ENCODE assay signal across 12 cellular contexts in genomic region chr10:71269301-71270288, GRCh38. TPM values are rescaled to one million over a fixed set of nuclear protein-coding genes. Genes with fewer than 3 reads are reported as not detected.
DNase-seq lines count a peak whose midpoint lies in the region; ATAC-seq and TF ChIP-seq lines count a peak whose summit lies in the region.
"Had no signal": no experiment of that assay in that cellular context is flagged by ENCODE, and none has a peak within 500 bp of the region (broad histone marks: within the 10 kb centered on the region; RNA-seq: fewer than 3 reads in every experiment).

No MANE protein-coding gene starts in this region.

- no peaks in the 10 kb centered on the region for H3K4me1 Mint-ChIP-seq in activated CD4-positive, alpha-beta T cell treated with anti-CD3 and anti-CD28 coated beads for 36 hours
- H3K4me1 Mint-ChIP-seq: activated naive CD8-positive, alpha-beta T cell treated with anti-CD3 and anti-CD28 coated beads, Interleukin-2, amount 50 U/mL, for 24 hours had no signal

- intact Hi-C loops in activated CD4-positive, alpha-beta T cell treated with anti-CD3 and anti-CD28 coated beads for 36 hours (cut with DNase I, micrococcal nuclease) = no loop called here

- peaks cover 37% of the 10 kb centered on the region for H3K4me1 ChIP-seq in mucosa of stomach (ENCODE audit: control insufficient read depth, insufficient read depth, low read length)
- H3K4me1 ChIP-seq: parathyroid adenoma had no signal

- in situ Hi-C loops in G401 (cut with HindIII; ENCODE audit: low sequenced_read_pairs) = no loop called here

- DNase-seq in G401 (ENCODE audit: low spot score) (peak; percentile 62), RPMI7951 (ENCODE audit: low read depth) (peak; percentile 26), fibroblast of pulmonary artery (ENCODE audit: low read depth) (peak; percentile 72), NOMO-1 treated with dmso at 0.1 percent for 144 hours (lab: John Stamatoyannopoulos, UW; ENCODE audit: unreplicated experiment) (no peak), DMS79 (lab: John Stamatoyannopoulos, UW) (no peak)
- DNase-seq in activated CD4-positive, alpha-beta T cell treated with anti-CD3 and anti-CD28 coated beads for 36 hours = no peak
- no peak for DNase-seq in activated naive CD4-positive, alpha-beta T cell treated with anti-CD3 and anti-CD28 coated beads, Interleukin-2, amount 50 U/mL, for 16 hours

- no peaks in the 10 kb centered on the region for H3K9me3 Mint-ChIP-seq in activated CD4-positive, alpha-beta T cell treated with anti-CD3 and anti-CD28 coated beads for 36 hours (ENCODE audit: low read depth)
- H3K9me3 Mint-ChIP-seq: activated naive CD8-positive, alpha-beta T cell treated with anti-CD3 and anti-CD28 coated beads, Interleukin-2, amount 50 U/mL, for 24 hours had no signal

- peak overlapping the region; percentile 2 for H3K9ac ChIP-seq in mucosa of stomach (ENCODE audit: low read length)
- H3K9ac ChIP-seq: parathyroid adenoma had no signal

- no peaks in the 10 kb centered on the region for H3K36me3 ChIP-seq in mucosa of stomach (ENCODE audit: control insufficient read depth, insufficient read depth, low read length)

- no peak overlapping the region for H3K4me3 ChIP-seq in fibroblast of pulmonary artery (replicated peaks; ENCODE audit: low read depth, low read length)
- H3K4me3 ChIP-seq in mucosa of stomach (ENCODE audit: low read length) = no peak overlapping the region

- no peaks in the 10 kb centered on the region for H3K27me3 ChIP-seq in mucosa of stomach (ENCODE audit: control insufficient read depth, insufficient read depth, low read length)

- H3K36me3 Mint-ChIP-seq in activated CD4-positive, alpha-beta T cell treated with anti-CD3 and anti-CD28 coated beads for 36 hours (ENCODE audit: low read depth) = no peaks in the 10 kb centered on the region
- H3K36me3 Mint-ChIP-seq: CD14-positive monocyte had no signal

- CTCF ChIA-PET in activated CD4-positive, alpha-beta T cell treated with anti-CD3 and anti-CD28 coated beads for 36 hours (lab: Charles Lee) = interaction anchor here (0.6 to 1.9 kb wide), 4 partner anchors 15 to 345 kb away, joined by 3 to 5 read pairs (median 4); no protein-coding TSS in a partner anchor

- H3K27ac Mint-ChIP-seq in activated CD4-positive, alpha-beta T cell treated with anti-CD3 and anti-CD28 coated beads for 36 hours = no peak overlapping the region
- H3K27ac Mint-ChIP-seq: activated naive CD8-positive, alpha-beta T cell treated with anti-CD3 and anti-CD28 coated beads, Interleukin-2, amount 50 U/mL, for 24 hours had no signal

- no peaks in the 10 kb centered on the region for H3K27me3 Mint-ChIP-seq in activated CD4-positive, alpha-beta T cell treated with anti-CD3 and anti-CD28 coated beads for 36 hours
- H3K27me3 Mint-ChIP-seq: activated naive CD8-positive, alpha-beta T cell treated with anti-CD3 and anti-CD28 coated beads, Interleukin-2, amount 50 U/mL, for 24 hours had no signal

- no peak for TF ChIP-seq CTCF in fibroblast of pulmonary artery (IDR thresholded peaks at IDR 0.05; ENCODE audit: low read length, missing control alignments)

- POLR2A ChIA-PET in activated CD4-positive, alpha-beta T cell treated with anti-CD3 and anti-CD28 coated beads for 36 hours (lab: Charles Lee) = no interaction called here

- ATAC-seq in activated CD4-positive, alpha-beta T cell treated with anti-CD3 and anti-CD28 coated beads for 36 hours = no peak

- H3K4me3 Mint-ChIP-seq in activated CD4-positive, alpha-beta T cell treated with anti-CD3 and anti-CD28 coated beads for 36 hours = no peak overlapping the region
- H3K4me3 Mint-ChIP-seq: activated naive CD8-positive, alpha-beta T cell treated with anti-CD3 and anti-CD28 coated beads, Interleukin-2, amount 50 U/mL, for 24 hours; CD14-positive monocyte had no signal

- H3K9me3 ChIP-seq in mucosa of stomach (ENCODE audit: control insufficient read depth, low read length) = no peaks in the 10 kb centered on the region

RNA-seq across cellular contexts. Expression of gene SLC29A3, which starts 49.5 kb away (rescaled TPM):
- total RNA-seq in G401 (2014; rRNA removed; shearing (Covaris generic)) = 3.3 and 3.4 TPM in 2 replicates
- 0.39 and 1.2 TPM in 2 replicates for total RNA-seq in RPMI7951 (2014; rRNA removed; shearing (Covaris generic))
- total RNA-seq in activated CD4-positive, alpha-beta T cell treated with anti-CD3 and anti-CD28 coated beads for 36 hours = 1 to 10 TPM; 2.4 to 2.6 TPM

RNA-seq across cellular contexts. Expression of gene UNC5B, which starts 57.2 kb away (rescaled TPM):
- 12.9 and 14.4 TPM in 2 replicates for total RNA-seq in G401 (2014; rRNA removed; shearing (Covaris generic))
- 19.3 and 25.3 TPM in 2 replicates for total RNA-seq in RPMI7951 (2014; rRNA removed; shearing (Covaris generic))
- total RNA-seq in activated CD4-positive, alpha-beta T cell treated with anti-CD3 and anti-CD28 coated beads for 36 hours = under 1 TPM; 0.05 to 0.09 TPM
- total RNA-seq: T-helper 1 cell treated with Interleukin-12 subunit alpha and Interleukin-12 subunit beta and Interleukin-4 antibody, amounts not matched to agents 30 ng/mL and 1 ng/mL, for 36 hours had no signal

Comparison
In these comparisons a context has a peak if more than half of its experiments do, and no peak if none do; other contexts are left out.
1. DNase-seq: peak in G401 (single experiment), RPMI7951 (single experiment) and fibroblast of pulmonary artery (single experiment); none in NOMO-1 treated with dmso at 0.1 percent for 144 hours (single experiment), DMS79 (single experiment), activated CD4-positive, alpha-beta T cell treated with anti-CD3 and anti-CD28 coated beads for 36 hours (single experiment) and activated naive CD4-positive, alpha-beta T cell treated with anti-CD3 and anti-CD28 coated beads, Interleukin-2, amount 50 U/mL, for 16 hours (single experiment).
2. RNA of gene UNC5B, which starts 57.2 kb away (total RNA-seq): 19.3 to 25.3 TPM in RPMI7951 and 12.9 to 14.4 TPM in G401; 0.05 to 0.09 TPM in activated CD4-positive, alpha-beta T cell treated with anti-CD3 and anti-CD28 coated beads for 36 hours; every median in the first group is over 10 times any median in the second.